ENCODE assay signal across 9 cellular contexts in the genomic region with DNA sequence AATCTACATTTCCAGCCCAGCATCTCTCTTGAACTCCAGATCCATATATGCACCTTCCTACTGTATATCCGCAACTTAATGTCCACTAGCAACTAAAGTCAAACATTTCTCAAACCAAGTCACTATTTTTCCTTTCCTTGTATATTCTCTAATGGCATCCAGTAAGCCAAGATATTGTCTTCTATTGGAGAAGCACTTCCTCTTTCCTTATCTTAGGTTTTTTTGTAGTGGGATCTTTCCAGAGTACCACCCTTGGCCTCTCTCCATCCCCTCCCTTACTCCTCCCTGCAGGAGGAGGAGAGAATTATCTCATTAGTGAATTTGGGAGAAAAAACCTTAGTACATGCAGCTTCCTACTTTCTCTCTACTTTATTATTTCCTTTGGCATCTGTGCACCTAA.
"Had no signal": no experiment of that assay in that cellular context is flagged by ENCODE, and none has a peak within 500 bp of the region (broad histone marks: within the 10 kb centered on the region; RNA-seq: fewer than 3 reads in every experiment).

No MANE protein-coding gene starts in this region.

- H3K36me3 ChIP-seq: HAP-1 had no signal

- H3K9me3 ChIP-seq: HAP-1 had no signal

- ATAC-seq: HCT116, HepG2 had no signal

- FAIRE-seq: HepG2 had no signal

- H2AFZ ChIP-seq: GM23248 had no signal

- H3K4me3 ChIP-seq: GM23248, HAP-1 had no signal

- H3K27ac ChIP-seq: GM23248, HL-60 had no signal

- H3K9ac ChIP-seq: GM23248 had no signal

- DNase-seq: GM23248, GOT3, H7, HFFc6, KG1 had no signal
